In genomic region chr16:1724491-1724890, GRCh38 we compare ENCODE assay signal across 21 cellular contexts.
"Had no signal": no experiment of that assay in that cellular context is flagged by ENCODE, and none has a peak within 500 bp of the region (broad histone marks: within the 10 kb centered on the region; RNA-seq: fewer than 3 reads in every experiment).

No MANE protein-coding gene starts in this region.

- H3K9me3 ChIP-seq: gastrocnemius medialis, heart right ventricle, neutrophil, ovary, right atrium auricular region, suprapubic skin, tibial artery, upper lobe of left lung, vagina had no signal

- ATAC-seq: esophagus mucosa; gastrocnemius medialis; left lobe of liver; naive thymus-derived CD4-positive, alpha-beta T cell had no signal

- H3K4me3 ChIP-seq: coronary artery, gastrocnemius medialis, heart right ventricle, ovary, right atrium auricular region, smooth muscle cell, suprapubic skin, tibial artery, upper lobe of left lung, vagina had no signal

- H3K4me1 Mint-ChIP-seq: nephron progenitor cell had no signal

- H3K27me3 Mint-ChIP-seq: naive thymus-derived CD4-positive, alpha-beta T cell had no signal

- DNase-seq: effector memory CD4-positive, alpha-beta T cell; gastrocnemius medialis; heart right ventricle; hypothalamus; kidney glomerular epithelial cell; mammary epithelial cell; naive thymus-derived CD4-positive, alpha-beta T cell; nephron progenitor cell; ovary; stimulated activated CD4-positive, alpha-beta T cell treated with anti-CD3 and anti-CD28 coated beads, Interleukin-2, amount 100 ng/mL, for 48 hours; stimulated activated naive CD4-positive, alpha-beta T cell treated with Interleukin-2 at 50 U/mL for 16 hours; tibial artery had no signal

- H3K27me3 ChIP-seq: gastrocnemius medialis, heart right ventricle, neutrophil, ovary, right atrium auricular region, suprapubic skin, tibial artery, upper lobe of left lung, vagina had no signal

- H3K36me3 ChIP-seq: ovary had no signal

- H3K27ac Mint-ChIP-seq: nephron progenitor cell had no signal

- H3K27ac ChIP-seq: coronary artery, heart right ventricle, neutrophil, ovary, right atrium auricular region, suprapubic skin, tibial artery, upper lobe of left lung, vagina had no signal

- H3K4me3 Mint-ChIP-seq: nephron progenitor cell had no signal

- H3K4me2 ChIP-seq: smooth muscle cell had no signal

- H3K9me3 Mint-ChIP-seq: naive thymus-derived CD4-positive, alpha-beta T cell; nephron progenitor cell had no signal
